In the genomic region with DNA sequence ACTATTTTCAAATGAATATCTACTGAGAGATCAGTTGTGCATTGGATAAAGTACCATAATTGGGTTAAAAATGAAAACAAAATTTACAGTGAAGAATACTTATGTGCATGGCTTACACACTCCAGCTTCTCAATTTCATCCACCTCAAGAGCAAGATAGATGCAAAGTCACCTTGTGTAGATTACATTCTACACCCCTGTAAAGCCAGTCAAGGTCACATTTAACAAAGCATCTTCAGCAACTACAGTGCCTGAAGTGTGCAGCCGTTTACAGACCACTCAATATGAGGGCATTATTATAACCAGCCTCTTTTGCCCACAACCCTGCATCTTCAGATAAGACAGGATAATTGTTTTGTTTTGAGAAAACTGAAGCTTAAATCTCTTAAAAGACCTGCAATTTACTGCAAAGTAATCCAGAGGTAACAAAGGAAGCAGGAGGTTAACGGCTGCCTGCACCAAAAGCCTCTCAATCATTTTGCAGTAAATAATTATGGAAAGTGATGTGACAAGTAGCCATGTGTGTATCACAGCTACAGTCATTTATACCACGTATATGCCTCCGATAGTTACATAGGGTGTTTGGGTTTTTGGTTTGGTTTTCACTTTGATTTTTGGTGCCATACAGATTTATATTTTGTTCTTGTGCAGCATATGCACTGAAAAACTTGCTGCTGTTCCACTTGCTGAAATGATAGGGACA, we compare ENCODE assay signal across 8 cellular contexts. TPM values are rescaled to one million over a fixed set of nuclear protein-coding genes. Genes with fewer than 3 reads are reported as not detected.
DNase-seq lines count a peak whose midpoint lies in the region; ATAC-seq and TF ChIP-seq lines count a peak whose summit lies in the region.

No MANE protein-coding gene starts in this region.

- H2AK5ac ChIP-seq in IMR-90 (ENCODE audit: low read depth, low read length), result peak overlapping the region; percentile 15; the same call in 1 of the 2 replicates

- no CpG with 5 or more reads among the region's 4 CpGs for WGBS in IMR-90 (ENCODE audit: extremely low coverage in 2 of 2, insufficient read length in 1 of 2), 2 experiments

- DNase-seq in CD8-positive, alpha-beta memory T cell, result no peak
- no peak for DNase-seq in IMR-90
- no peak for DNase-seq in neural crest cell (ENCODE audit: low read depth, low spot score)
- no peak for DNase-seq in DMS53 treated with DMSO at 0.1 percent for 48 hours (lab: John Stamatoyannopoulos, UW; ENCODE audit: unreplicated experiment)

- peak overlapping the region; percentile 40; the same call in 1 of the 2 replicates for H3K9ac ChIP-seq in IMR-90 (ENCODE audit: low read depth, low read length)

- no peak overlapping the region for H3K4me3 ChIP-seq in CD8-positive, alpha-beta memory T cell (ENCODE audit: low read length)
- peak overlapping the region; percentile 61 for H3K4me3 ChIP-seq in IMR-90 (ENCODE audit: insufficient read depth, low read depth, low read length)

- peak overlapping the region; percentile 49; the same call in 1 of the 2 replicates for H3K18ac ChIP-seq in IMR-90 (ENCODE audit: low read depth, low read length)

- H2AK9ac ChIP-seq in IMR-90 (replicated peaks; ENCODE audit: low read depth, low read length, poor library complexity), result no peak overlapping the region

- peak overlapping the region; percentile 79; the same call in 1 of the 2 replicates for H3K23ac ChIP-seq in IMR-90 (ENCODE audit: low read depth, low read length)

- no peak for TF ChIP-seq RAD21 in IMR-90 (IDR thresholded peaks at IDR 0.05; ENCODE audit: low read length)

- dilution Hi-C loops in IMR-90 (cut with HindIII; ENCODE audit: low sequenced_read_pairs, unreplicated experiment), result no loop called here

- intact Hi-C loops in IMR-90 (cut with micrococcal nuclease), result loop anchor here (5.0 kb wide), 1 partner anchor 232 kb away; a partner anchor contains a TSS

- peaks cover 3 to 14% (median 8%) of the 10 kb centered on the region in 5 donors for H3K9me3 Mint-ChIP-seq in CD8-positive, alpha-beta memory T cell
- H3K9me3 Mint-ChIP-seq in brain (no peaks in the 10 kb centered on the region), neural crest cell (no peaks in the 10 kb centered on the region)

- TSS peak; percentile 0 for BruUV-seq in IMR-90 (replicated peaks; lab: Mats Ljungman, UMichigan)

- H2BK120ac ChIP-seq in IMR-90 (ENCODE audit: low read depth, low read length), result no peak overlapping the region

- peak overlapping the region; percentile 18 to 84 (median 76) for H3K4me3 Mint-ChIP-seq in CD8-positive, alpha-beta memory T cell
- H3K4me3 Mint-ChIP-seq in brain, result peak overlapping the region; percentile 93 to 99 (median 96)
- H3K4me3 Mint-ChIP-seq in neural crest cell, result peak overlapping the region; percentile 67

- CTCF ChIA-PET in CD8-positive, alpha-beta memory T cell (lab: Charles Lee), result interaction anchor here (1.0 to 3.1 kb wide), 4 partner anchors 11 to 256 kb away, joined by 4 to 12 read pairs (median 12); no protein-coding TSS in a partner anchor
- CTCF ChIA-PET in IMR-90 (lab: Yijun Ruan, JAX), result interaction anchor here (1.4 kb wide), 1 partner anchor 292 kb away, joined by 4 read pairs; no protein-coding TSS in a partner anchor

- H3K4ac ChIP-seq in IMR-90 (ENCODE audit: low read depth, low read length), result peak overlapping the region; percentile 73; the same call in 1 of the 2 replicates

- peak overlapping the region; percentile 22 for H3K27ac ChIP-seq in CD8-positive, alpha-beta memory T cell (ENCODE audit: low read depth, low read length)
- H3K27ac ChIP-seq in IMR-90 (ENCODE audit: insufficient read depth, low read length), result 0 out of 2 replicates have a peak overlapping the region, but pooled peaks have one; percentile 31

- peaks cover 46 to 79% (median 72%) of the 10 kb centered on the region in 3 donors for H3K4me1 Mint-ChIP-seq in CD8-positive, alpha-beta memory T cell
- H3K4me1 Mint-ChIP-seq in brain, result peaks cover 84% of the 10 kb centered on the region
- H3K4me1 Mint-ChIP-seq in neural crest cell, result peaks cover 52% of the 10 kb centered on the region

- H3K36me3 Mint-ChIP-seq in CD8-positive, alpha-beta memory T cell, result peaks cover 5 to 30% (median 6%) of the 10 kb centered on the region in 3 donors
- peaks cover 76% of the 10 kb centered on the region for H3K36me3 Mint-ChIP-seq in brain
- H3K36me3 Mint-ChIP-seq in neural crest cell (ENCODE audit: low read depth), result peaks cover 13% of the 10 kb centered on the region

- H3K4me2 ChIP-seq in IMR-90 (ENCODE audit: low read depth, low read length), result peak overlapping the region; percentile 93

- H3K4me1 ChIP-seq in CD8-positive, alpha-beta memory T cell (ENCODE audit: insufficient read depth, low read length), result peaks cover 40% of the 10 kb centered on the region
- peaks cover 11% of the 10 kb centered on the region for H3K4me1 ChIP-seq in IMR-90 (ENCODE audit: control insufficient read depth, insufficient read depth, low read length)

- H3K56ac ChIP-seq in IMR-90 (ENCODE audit: extremely low read depth, insufficient read depth, low read length), result no peak overlapping the region

- H3K14ac ChIP-seq in IMR-90 (replicated peaks; ENCODE audit: low read depth, low read length), result peak overlapping the region; percentile 67

- H3K27ac Mint-ChIP-seq in CD8-positive, alpha-beta memory T cell, result peak overlapping the region; percentile 59 to 92 (median 84)
- H3K27ac Mint-ChIP-seq in brain, result peak overlapping the region; percentile 31 to 100 (median 79)
- H3K27ac Mint-ChIP-seq in neural crest cell (ENCODE audit: unreplicated experiment), result no peak overlapping the region

- peaks cover 7% of the 10 kb centered on the region for H3K9me3 ChIP-seq in CD8-positive, alpha-beta memory T cell (ENCODE audit: low read length)
- H3K9me3 ChIP-seq in IMR-90 (ENCODE audit: control insufficient read depth, insufficient read depth, low read length), result no peaks in the 10 kb centered on the region

- no peaks in the 10 kb centered on the region for H3K36me3 ChIP-seq in CD8-positive, alpha-beta memory T cell (ENCODE audit: insufficient read depth, low read length)
- peaks cover 12% of the 10 kb centered on the region for H3K36me3 ChIP-seq in IMR-90 (ENCODE audit: control insufficient read depth, insufficient read depth, low read length)

- H3K27me3 Mint-ChIP-seq in CD8-positive, alpha-beta memory T cell, result peaks cover 0 to 3% of the 10 kb centered on the region in 2 donors
- H3K27me3 Mint-ChIP-seq in brain (peaks cover 5% of the 10 kb centered on the region), neural crest cell (ENCODE audit: low read depth) (no peaks in the 10 kb centered on the region)

- no peak overlapping the region; the same call in 1 of the 2 replicates for H2BK20ac ChIP-seq in IMR-90 (ENCODE audit: low read depth, low read length)

- no peaks in the 10 kb centered on the region for H3K9me1 ChIP-seq in IMR-90 (ENCODE audit: insufficient read depth, low read length)

- no peak overlapping the region for H2AFZ ChIP-seq in IMR-90 (replicated peaks; ENCODE audit: low read length, poor library complexity)

- no peak overlapping the region; the same call in 2 of the 3 replicates for H2BK15ac ChIP-seq in IMR-90 (ENCODE audit: low read depth, low read length)

- H4K5ac ChIP-seq in IMR-90 (ENCODE audit: low read depth, low read length), result no peak overlapping the region

- peak overlapping the region; percentile 84 for H2BK5ac ChIP-seq in IMR-90 (ENCODE audit: low read depth, low read length, poor library complexity, severe bottlenecking)

- peak overlapping the region in 1 of 2 experiments; percentile 39; a peak in 2 of 4 replicates for H4K8ac ChIP-seq in IMR-90 (ENCODE audit: low read depth in 2 of 2, low read length in 2 of 2)

- H4K91ac ChIP-seq in IMR-90 (ENCODE audit: insufficient read depth, low read depth, low read length), result no peak overlapping the region

- in situ Hi-C loops in IMR-90 (cut with MboI; ENCODE audit: low sequenced_read_pairs), result no loop called here

- peaks cover 37% of the 10 kb centered on the region for H4K20me1 ChIP-seq in IMR-90 (ENCODE audit: insufficient read depth, low read length)

- no peak for TF ChIP-seq POLR2A in IMR-90 (IDR thresholded peaks at IDR 0.05; ENCODE audit: low read depth, low read length)

- no peaks in the 10 kb centered on the region for H3K27me3 ChIP-seq in CD8-positive, alpha-beta memory T cell (ENCODE audit: insufficient read depth, low read length, poor library complexity, severe bottlenecking)
- no peaks in the 10 kb centered on the region for H3K27me3 ChIP-seq in IMR-90 (ENCODE audit: control insufficient read depth, insufficient read depth, low read length)

- ATAC-seq in IMR-90 (ENCODE audit: low read depth), result no peak
- ATAC-seq in GM18868 (IDR thresholded peaks at IDR 0.05; ENCODE audit: unreplicated experiment), result no peak
- ATAC-seq in GM19351 (IDR thresholded peaks at IDR 0.05; ENCODE audit: unreplicated experiment), result no peak
- ATAC-seq in GM18858 (IDR thresholded peaks at IDR 0.05; ENCODE audit: unreplicated experiment), result no peak

- no peak for TF ChIP-seq CTCF in IMR-90 (conservative IDR thresholded peaks at IDR 0.05; ENCODE audit: low read depth, low read length)
- TF ChIP-seq CTCF in brain (conservative IDR thresholded peaks at IDR 0.05), result no peak
- no peak for TF ChIP-seq CTCF in neural crest cell (conservative IDR thresholded peaks at IDR 0.05)

- peaks cover 2 to 26% of the 10 kb centered on the region in 2 experiments; a peak in 3 of 4 replicates for H3K79me1 ChIP-seq in IMR-90 (ENCODE audit: low read depth in 1 of 2, low read length in 2 of 2)

- POLR2A ChIA-PET in CD8-positive, alpha-beta memory T cell (lab: Charles Lee), result no interaction called here
- POLR2A ChIA-PET in IMR-90 (lab: Charles Lee; ENCODE audit: unreplicated experiment), result interaction anchor here (0.6 kb wide), 1 partner anchor 9 kb away, joined by 7 read pairs; no protein-coding TSS in a partner anchor

TF ChIP-seq in IMR-90, 13 proteins besides CTCF, POLR2A, EP300 and RAD21 (continues in another document):
- TF ChIP-seq CHD1 (IDR thresholded peaks at IDR 0.05; ENCODE audit: low read depth, low read length) (no peak), MXI1 (IDR thresholded peaks at IDR 0.05; ENCODE audit: borderline replicate concordance, low read depth, low read length) (no peak)

RNA-seq across cellular contexts. Expression of a gene that starts 4.9 kb away (rescaled TPM):
- 10 to 100 TPM; 45.0 to 45.1 TPM for total RNA-seq in CD8-positive, alpha-beta memory T cell
- polyA plus RNA-seq in CD8-positive, alpha-beta memory T cell, result 3.2 TPM
- 8.8 and 15.3 TPM in 2 replicates for total RNA-seq in IMR-90 (2012; rRNA removed)
- 4.5 and 6.3 TPM in 2 replicates for polyA plus RNA-seq in IMR-90 (2012; rRNA removed)
- polyA plus RNA-seq in IMR-90 (2012; cell fraction: cytosol; rRNA removed), result 2.0 and 2.1 TPM in 2 replicates
- polyA plus RNA-seq in IMR-90 (2012; cell fraction: nucleus; rRNA removed; ENCODE audit: low replicate concordance), result 1.5 and 4.5 TPM in 2 replicates
- polyA plus RNA-seq in brain (ENCODE audit: insufficient read depth, low read depth, low replicate concordance), result 13.5 TPM
- total RNA-seq in neural crest cell, result 26.2 and 27.3 TPM in 2 replicates

RNA-seq across cellular contexts. Expression of a gene that starts 32.6 kb away (rescaled TPM):
- total RNA-seq in CD8-positive, alpha-beta memory T cell, result 100 to 1,000 TPM; 243 to 244 TPM
- polyA plus RNA-seq in CD8-positive, alpha-beta memory T cell, result 273 TPM
- total RNA-seq in IMR-90 (2012; rRNA removed) (162 and 230 TPM in 2 replicates), neural crest cell (351 and 353 TPM in 2 replicates)
- polyA plus RNA-seq in IMR-90 (2012; rRNA removed) (135 and 156 TPM in 2 replicates), brain (ENCODE audit: insufficient read depth, low read depth, low replicate concordance) (302 TPM)
- polyA plus RNA-seq in IMR-90 (2012; cell fraction: cytosol; rRNA removed), result 141 and 213 TPM in 2 replicates
- polyA plus RNA-seq in IMR-90 (2012; cell fraction: nucleus; rRNA removed; ENCODE audit: low replicate concordance), result 57.3 and 81.6 TPM in 2 replicates
